20 cellular contexts compared by ENCODE assay signal in the genomic region with DNA sequence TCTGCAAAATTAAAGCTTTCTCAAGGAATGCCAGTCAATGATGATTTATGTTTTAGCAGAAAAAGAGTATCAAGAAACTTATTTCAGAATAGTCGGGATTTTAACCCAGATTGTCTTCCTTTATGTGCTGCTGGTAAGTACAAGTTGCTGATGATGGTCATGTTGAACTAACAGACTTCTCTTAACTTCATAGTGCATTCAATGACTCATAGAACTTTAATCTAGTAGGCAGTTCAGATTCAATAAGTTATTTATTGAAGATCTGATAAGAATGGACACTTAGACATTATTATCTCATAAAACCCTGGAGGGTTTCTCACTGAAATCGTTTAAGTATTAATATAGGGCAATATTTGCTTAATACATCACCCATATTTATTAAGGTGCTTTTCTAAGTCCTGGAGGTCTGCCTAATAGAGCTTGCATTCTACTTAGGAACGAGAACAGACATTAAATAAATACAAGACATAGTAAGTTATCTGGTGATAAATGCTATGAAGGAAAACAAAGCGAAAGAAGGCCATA.
"Had no signal": no experiment of that assay in that cellular context is flagged by ENCODE, and none has a peak within 500 bp of the region (broad histone marks: within the 10 kb centered on the region; RNA-seq: fewer than 3 reads in every experiment).

No MANE protein-coding gene starts in this region.

- ATAC-seq: activated CD4-positive, CD25-positive, alpha-beta regulatory T cell treated with anti-CD3 and anti-CD28 coated beads, Interleukin-2, amount 50 U/mL, for 24 hours; activated naive CD8-positive, alpha-beta T cell treated with anti-CD3 and anti-CD28 coated beads, Interleukin-2, amount 50 U/mL, for 24 hours; activated T-cell treated with anti-CD3 and anti-CD28 coated beads, Interleukin-2, amount 50 U/mL, for 4 hours; left cardiac atrium had no signal

- H3K36me3 ChIP-seq: colonic mucosa had no signal

- H3K9me3 Mint-ChIP-seq: activated naive CD4-positive, alpha-beta T cell treated with anti-CD3 and anti-CD28 coated beads for 36 hours; activated naive CD8-positive, alpha-beta T cell treated with anti-CD3 and anti-CD28 coated beads, Interleukin-2, amount 50 U/mL, for 24 hours; activated T-cell treated with anti-CD3 and anti-CD28 coated beads, Interleukin-2, amount 50 U/mL, for 4 hours; nephron; T-helper 1 cell treated with Interleukin-12 subunit alpha and Interleukin-12 subunit beta and Interleukin-4 antibody, amounts not matched to agents 30 μg/mL and 1 μg/mL, for 36 hours had no signal

- H3K27ac ChIP-seq: colonic mucosa, suprapubic skin, vagina had no signal

- FAIRE-seq: endometrium had no signal

- H3K4me1 Mint-ChIP-seq: activated naive CD8-positive, alpha-beta T cell treated with anti-CD3 and anti-CD28 coated beads, Interleukin-2, amount 50 U/mL, for 24 hours; nephron had no signal

- H3K27me3 Mint-ChIP-seq: activated naive CD8-positive, alpha-beta T cell treated with anti-CD3 and anti-CD28 coated beads, Interleukin-2, amount 50 U/mL, for 24 hours had no signal

- H3K9me3 ChIP-seq: colonic mucosa, heart right ventricle, suprapubic skin, vagina had no signal

- H3K4me1 ChIP-seq: colonic mucosa, suprapubic skin, vagina had no signal

- H3K4me3 ChIP-seq: colonic mucosa, heart right ventricle, lung, suprapubic skin, vagina had no signal

- H3K4me3 Mint-ChIP-seq: activated naive CD4-positive, alpha-beta T cell treated with anti-CD3 and anti-CD28 coated beads for 36 hours; activated naive CD8-positive, alpha-beta T cell treated with anti-CD3 and anti-CD28 coated beads, Interleukin-2, amount 50 U/mL, for 24 hours; activated T-cell treated with anti-CD3 and anti-CD28 coated beads, Interleukin-2, amount 50 U/mL, for 4 hours; mesothelial cell of epicardium; nephron; T-helper 1 cell treated with Interleukin-12 subunit alpha and Interleukin-12 subunit beta and Interleukin-4 antibody, amounts not matched to agents 30 μg/mL and 1 μg/mL, for 36 hours had no signal

- H3K27ac Mint-ChIP-seq: activated naive CD4-positive, alpha-beta T cell treated with anti-CD3 and anti-CD28 coated beads for 36 hours; activated naive CD8-positive, alpha-beta T cell treated with anti-CD3 and anti-CD28 coated beads, Interleukin-2, amount 50 U/mL, for 24 hours; mesothelial cell of epicardium; nephron; T-helper 1 cell treated with Interleukin-12 subunit alpha and Interleukin-12 subunit beta and Interleukin-4 antibody, amounts not matched to agents 30 μg/mL and 1 μg/mL, for 36 hours had no signal

- H3K27me3 ChIP-seq: colonic mucosa, heart right ventricle, suprapubic skin, vagina had no signal

- DNase-seq: activated CD4-positive, alpha-beta T cell treated with anti-CD3 and anti-CD28 coated beads, Interleukin-2, amount 50 U/mL, for 1 hour; activated CD8-positive, alpha-beta memory T cell treated with anti-CD3 and anti-CD28 coated beads, Interleukin-2, amount 50 U/mL, for 4 hours; activated naive CD4-positive, alpha-beta T cell treated with anti-CD3 and anti-CD28 coated beads for 36 hours; activated naive CD8-positive, alpha-beta T cell treated with anti-CD3 and anti-CD28 coated beads, Interleukin-2, amount 50 U/mL, for 24 hours; activated T-cell treated with anti-CD3 and anti-CD28 coated beads, Interleukin-2, amount 50 U/mL, for 4 hours; colonic mucosa; heart right ventricle; left cardiac atrium; retina; stimulated activated CD4-positive, alpha-beta T cell treated with anti-CD3 and anti-CD28 coated beads, Interleukin-2, amount 100 ng/mL, for 24 hours; stimulated activated naive CD4-positive, alpha-beta T cell treated with Interleukin-2 at 50 U/mL for 16 hours; trophoblast cell had no signal
